19 cellular contexts compared by ENCODE assay signal in genomic region chr1:111649227-111649626, GRCh38. TPM values are rescaled to one million over a fixed set of nuclear protein-coding genes. Genes with fewer than 3 reads are reported as not detected.
DNase-seq lines count a peak whose midpoint lies in the region; ATAC-seq and TF ChIP-seq lines count a peak whose summit lies in the region.
"Had no signal": no experiment of that assay in that cellular context is flagged by ENCODE, and none has a peak within 500 bp of the region (broad histone marks: within the 10 kb centered on the region; RNA-seq: fewer than 3 reads in every experiment).

No MANE protein-coding gene starts in this region.

- H3K27ac ChIP-seq in CD4-positive, CD25-positive, alpha-beta regulatory T cell (ENCODE audit: insufficient read depth, low read length, poor library complexity, severe bottlenecking), result no peak overlapping the region
- H3K27ac ChIP-seq in neutrophil (peak overlapping the region; percentile 59), stomach (peak overlapping the region in 1 of 5 donors; percentile 43)
- H3K27ac ChIP-seq: tibial nerve had no signal

- peak overlapping the region; percentile 42 for H3K4me3 ChIP-seq in CD4-positive, CD25-positive, alpha-beta regulatory T cell (ENCODE audit: low read depth, low read length)
- no peak overlapping the region for H3K4me3 ChIP-seq in Caco-2 (ENCODE audit: low read depth, low read length)
- H3K4me3 ChIP-seq in neutrophil (ENCODE audit: low read depth in 1 of 2, low read length in 1 of 2), result no peak overlapping the region
- no peak overlapping the region for H3K4me3 ChIP-seq in stomach
- H3K4me3 ChIP-seq: HAP-1, tibial nerve had no signal

- no peak for ATAC-seq in CD4-positive, CD25-positive, alpha-beta regulatory T cell (ENCODE audit: low read depth in 2 of 2)
- no peak for ATAC-seq in effector memory CD8-positive, alpha-beta T cell (replicated peaks)

- peaks cover 9% of the 10 kb centered on the region for H3K36me3 ChIP-seq in CD4-positive, CD25-positive, alpha-beta regulatory T cell (ENCODE audit: control insufficient read depth, insufficient read depth, low read length)
- no peaks in the 10 kb centered on the region for H3K36me3 ChIP-seq in Caco-2 (ENCODE audit: control insufficient read depth, insufficient read depth, low read length)
- H3K36me3 ChIP-seq in neutrophil, result no peaks in the 10 kb centered on the region
- peaks cover 0 to 5% (median under 1%) of the 10 kb centered on the region in 4 donors for H3K36me3 ChIP-seq in stomach
- H3K36me3 ChIP-seq: HAP-1 had no signal

- H3K4me1 Mint-ChIP-seq in CD4-positive, CD25-positive, alpha-beta regulatory T cell, result peaks cover 43 to 93% (median 73%) of the 10 kb centered on the region in 4 donors
- peaks cover 22% of the 10 kb centered on the region for H3K4me1 Mint-ChIP-seq in Caco-2 (ENCODE audit: low read depth, unreplicated experiment)
- H3K4me1 Mint-ChIP-seq in effector memory CD8-positive, alpha-beta T cell (ENCODE audit: low read depth in 2 of 2), result peaks cover 51 to 71% of the 10 kb centered on the region in 2 donors

- CTCF ChIA-PET in Caco-2 (lab: Charles Lee), result no interaction called here

- peak overlapping the region in 2 of 4 donors; percentile 50 to 79 for H3K4me3 Mint-ChIP-seq in CD4-positive, CD25-positive, alpha-beta regulatory T cell
- H3K4me3 Mint-ChIP-seq in Caco-2 (ENCODE audit: unreplicated experiment), result no peak overlapping the region
- H3K4me3 Mint-ChIP-seq in effector memory CD8-positive, alpha-beta T cell, result peak overlapping the region in 1 of 2 donors; percentile 68

- TF ChIP-seq POLR2A in stomach (IDR thresholded peaks at IDR 0.05), result no peak

- H3K4me1 ChIP-seq in CD4-positive, CD25-positive, alpha-beta regulatory T cell (ENCODE audit: control insufficient read depth, insufficient read depth, low read length, poor library complexity, severe bottlenecking), result peaks cover 71% of the 10 kb centered on the region
- peaks cover 23% of the 10 kb centered on the region for H3K4me1 ChIP-seq in Caco-2
- H3K4me1 ChIP-seq in neutrophil (ENCODE audit: control insufficient read depth in 1 of 2, insufficient read depth in 1 of 2, low read depth in 1 of 2, low read length in 1 of 2), result peaks cover 38 to 42% of the 10 kb centered on the region in 2 experiments
- peaks cover 8 to 83% (median 47%) of the 10 kb centered on the region in 4 donors for H3K4me1 ChIP-seq in stomach
- H3K4me1 ChIP-seq: HAP-1 had no signal

- BruUV-seq in Caco-2 (replicated peaks; lab: Mats Ljungman, UMichigan), result no TSS peak

- no peaks in the 10 kb centered on the region for H3K27me3 Mint-ChIP-seq in CD4-positive, CD25-positive, alpha-beta regulatory T cell
- H3K27me3 Mint-ChIP-seq in Caco-2 (ENCODE audit: insufficient read depth, unreplicated experiment), result no peaks in the 10 kb centered on the region
- no peaks in the 10 kb centered on the region for H3K27me3 Mint-ChIP-seq in effector memory CD8-positive, alpha-beta T cell
- H3K27me3 Mint-ChIP-seq: progenitor cell of endocrine pancreas had no signal

- no peaks in the 10 kb centered on the region for H3K9me3 ChIP-seq in CD4-positive, CD25-positive, alpha-beta regulatory T cell (ENCODE audit: control insufficient read depth in 2 of 2, low read length in 2 of 2)
- H3K9me3 ChIP-seq in Caco-2, result no peaks in the 10 kb centered on the region
- H3K9me3 ChIP-seq in neutrophil, result no peaks in the 10 kb centered on the region
- H3K9me3 ChIP-seq in stomach, result no peaks in the 10 kb centered on the region
- H3K9me3 ChIP-seq: HAP-1, SK-N-SH, tibial nerve had no signal

- H3K27ac Mint-ChIP-seq in CD4-positive, CD25-positive, alpha-beta regulatory T cell, result peak overlapping the region in 2 of 3 donors; percentile 88 to 89
- H3K27ac Mint-ChIP-seq in Caco-2 (ENCODE audit: unreplicated experiment), result peak overlapping the region; percentile 50
- peak overlapping the region; percentile 79 to 82 for H3K27ac Mint-ChIP-seq in effector memory CD8-positive, alpha-beta T cell

- intact Hi-C loops in Caco-2 (cut with micrococcal nuclease; ENCODE audit: unreplicated experiment) (no loop called here), stomach (cut with DNase I; ENCODE audit: low total_unique reads) (no loop called here)

- POLR2A ChIA-PET in Caco-2 (lab: Charles Lee), result interaction anchor here (0.5 kb wide), 1 partner anchor 178 kb away, joined by 4 read pairs; no protein-coding TSS in a partner anchor

- no peaks in the 10 kb centered on the region for H3K27me3 ChIP-seq in CD4-positive, CD25-positive, alpha-beta regulatory T cell (ENCODE audit: control insufficient read depth, insufficient read depth, low read length)
- H3K27me3 ChIP-seq in Caco-2 (replicated peaks; ENCODE audit: control insufficient read depth, insufficient read depth, low read length) (no peaks in the 10 kb centered on the region), neutrophil (no peaks in the 10 kb centered on the region), stomach (no peaks in the 10 kb centered on the region)
- H3K27me3 ChIP-seq: tibial nerve had no signal

- 65 to 72% (median 70%) methylated on average over 10 of the region's 10 CpGs for WGBS in stomach, 5 donors

- H3K36me3 Mint-ChIP-seq in CD4-positive, CD25-positive, alpha-beta regulatory T cell, result peaks cover 18% of the 10 kb centered on the region
- H3K36me3 Mint-ChIP-seq in Caco-2 (ENCODE audit: insufficient read depth, unreplicated experiment), result peaks cover 15% of the 10 kb centered on the region
- peaks cover 23% of the 10 kb centered on the region for H3K36me3 Mint-ChIP-seq in effector memory CD8-positive, alpha-beta T cell (ENCODE audit: insufficient read depth)

- no peaks in the 10 kb centered on the region for H3K9me3 Mint-ChIP-seq in CD4-positive, CD25-positive, alpha-beta regulatory T cell
- H3K9me3 Mint-ChIP-seq in Caco-2 (ENCODE audit: unreplicated experiment), result no peaks in the 10 kb centered on the region
- no peaks in the 10 kb centered on the region for H3K9me3 Mint-ChIP-seq in effector memory CD8-positive, alpha-beta T cell

- no peak for TF ChIP-seq CTCF in Caco-2 (IDR thresholded peaks at IDR 0.05; ENCODE audit: insufficient read depth in 1 of 2, low read depth in 1 of 2, low read length in 1 of 2, severe bottlenecking in 1 of 2, unreplicated experiment in 1 of 2)
- no peak for TF ChIP-seq CTCF in neutrophil (IDR thresholded peaks at IDR 0.05)
- no peak for TF ChIP-seq CTCF in stomach (IDR thresholded peaks at IDR 0.05)
- TF ChIP-seq CTCF in GM20000 (IDR thresholded peaks at IDR 0.05; ENCODE audit: extremely low read depth, missing control alignments), result no peak

- TF ChIP-seq EP300 in stomach (IDR thresholded peaks at IDR 0.05), result no peak

- no peak for DNase-seq in CD4-positive, CD25-positive, alpha-beta regulatory T cell
- DNase-seq in Caco-2 (no peak), stomach (no peak), NCI-H226 (no peak), GM20000 (ENCODE audit: low spot score) (no peak)
- DNase-seq in effector memory CD8-positive, alpha-beta T cell, result no peak
- DNase-seq: dermis blood vessel endothelial cell; KBM-7; NCI-H1048; NCI-H2081 treated with DMSO at 0.1 percent for 48 hours; NCI-H510A; NK-92 treated with Interleukin-12 subunit alpha and Interleukin-12 subunit beta, amount 100 ng/mL, for 24 hours; SK-N-SH; stimulated activated naive CD4-positive, alpha-beta T cell treated with Interleukin-2 at 50 U/mL for 16 hours; T1000 had no signal

RNA-seq across cellular contexts. Expression of gene RAP1A, which starts 29.6 kb away (rescaled TPM):
- total RNA-seq in CD4-positive, CD25-positive, alpha-beta regulatory T cell, result 143 TPM
- 10 to 100 TPM; 72.8 to 91.3 (median 78.2) TPM for polyA plus RNA-seq in CD4-positive, CD25-positive, alpha-beta regulatory T cell
- total RNA-seq in Caco-2 (2022) (60.1 and 64.1 TPM in 2 replicates), stomach (100 to 1,000 TPM in 1 of 5 donors, 10 to 100 TPM in 4; 20.9 to 138 (median 65.5) TPM)
- polyA plus RNA-seq in stomach, result 100 to 1,000 TPM in 1 of 3 donors, 10 to 100 TPM in 2; 74.3 to 175 (median 96.4) TPM
